Comparison of ENCODE assay signal across 18 cellular contexts in genomic region chr1:47211796-47212269, GRCh38. TPM values are rescaled to one million over a fixed set of nuclear protein-coding genes. Genes with fewer than 3 reads are reported as not detected.
A peak's percentile ranks its signal among the peaks of the same experiment; 100 is the strongest.
DNase-seq lines count a peak whose midpoint lies in the region; ATAC-seq and TF ChIP-seq lines count a peak whose summit lies in the region.
"Had no signal": no experiment of that assay in that cellular context is flagged by ENCODE, and none has a peak within 500 bp of the region (broad histone marks: within the 10 kb centered on the region; RNA-seq: fewer than 3 reads in every experiment).

No MANE protein-coding gene starts in this region.

- peaks cover 8% of the 10 kb centered on the region for H3K4me1 Mint-ChIP-seq in endodermal cell
- peaks cover 4% of the 10 kb centered on the region for H3K4me1 Mint-ChIP-seq in activated naive CD4-positive, alpha-beta T cell treated with anti-CD3 and anti-CD28 coated beads, Interleukin-2, amount 10 ng/mL, durations not matched to agents 7 days and 5 days

- no peaks in the 10 kb centered on the region for H3K36me3 Mint-ChIP-seq in endodermal cell (ENCODE audit: low read depth)
- H3K36me3 Mint-ChIP-seq in activated naive CD4-positive, alpha-beta T cell treated with anti-CD3 and anti-CD28 coated beads, Interleukin-2, amount 10 ng/mL, durations not matched to agents 7 days and 5 days: no peaks in the 10 kb centered on the region

- peaks cover 25% of the 10 kb centered on the region for H3K27me3 ChIP-seq in endodermal cell (ENCODE audit: control insufficient read depth, insufficient read depth, low read length, poor library complexity, severe bottlenecking)
- no peaks in the 10 kb centered on the region for H3K27me3 ChIP-seq in uterus

- no peak overlapping the region for H3K9ac ChIP-seq in endodermal cell (ENCODE audit: extremely low read depth, low read length, poor library complexity, severe bottlenecking)
- H3K9ac ChIP-seq: SK-N-SH had no signal

- ATAC-seq in Right ventricle myocardium inferior: peak; percentile 73
- ATAC-seq: A549 had no signal

- peaks cover 39% of the 10 kb centered on the region for H3K27me3 Mint-ChIP-seq in endodermal cell (ENCODE audit: insufficient read depth)
- peaks cover 30% of the 10 kb centered on the region for H3K27me3 Mint-ChIP-seq in activated naive CD4-positive, alpha-beta T cell treated with anti-CD3 and anti-CD28 coated beads, Interleukin-2, amount 10 ng/mL, durations not matched to agents 7 days and 5 days

- H3K27ac ChIP-seq in endodermal cell (ENCODE audit: low read depth, low read length): no peak overlapping the region
- peak overlapping the region; percentile 29 to 44 for H3K27ac ChIP-seq in uterus
- H3K27ac ChIP-seq: A549, thoracic aorta had no signal

- H3K27ac Mint-ChIP-seq in endodermal cell: no peak overlapping the region
- H3K27ac Mint-ChIP-seq in activated naive CD4-positive, alpha-beta T cell treated with anti-CD3 and anti-CD28 coated beads, Interleukin-2, amount 10 ng/mL, durations not matched to agents 7 days and 5 days: no peak overlapping the region

- 76 to 92% methylated on average over 1 to 9 of the region's 9 CpGs for WGBS in endodermal cell (ENCODE audit: insufficient coverage in 1 of 2, insufficient read length in 1 of 2), 2 experiments

- H3K4me3 ChIP-seq in endodermal cell (ENCODE audit: low read length): no peak overlapping the region
- no peak overlapping the region for H3K4me3 ChIP-seq in uterus
- H3K4me3 ChIP-seq: A549, thoracic aorta had no signal

- no peak for TF ChIP-seq CTCF in endodermal cell (conservative IDR thresholded peaks at IDR 0.05)
- TF ChIP-seq CTCF in uterus (IDR thresholded peaks at IDR 0.05): no peak

- DNase-seq in Right ventricle myocardium inferior (ENCODE audit: missing footprints) (no peak), cardiac septum (ENCODE audit: low spot score) (no peak), endodermal cell (peak; percentile 61), medulla oblongata (ENCODE audit: extremely low spot score) (peak; percentile 65), uterus (no peak), AG08395 (ENCODE audit: low spot score) (no peak), hepatic stellate cell (ENCODE audit: low spot score) (no peak)
- DNase-seq in activated naive CD4-positive, alpha-beta T cell treated with anti-CD3 and anti-CD28 coated beads, Interleukin-2, amount 10 ng/mL, durations not matched to agents 7 days and 5 days: no peak
- DNase-seq: activated CD4-positive, alpha-beta T cell treated with anti-CD3 and anti-CD28 coated beads for 48 hours; activated gamma-delta T cell; central memory CD4-positive, alpha-beta T cell; EL; MM.1S; NCI-H748 treated with DMSO at 0.1 percent for 48 hours; posterior cingulate gyrus; SK-N-SH had no signal

- TF ChIP-seq POLR2A in uterus (IDR thresholded peaks at IDR 0.05): peak; percentile 11 to 45

- intact Hi-C loops in Right ventricle myocardium inferior (cut with DNase I) (no loop called here), cardiac septum (cut with DNase I) (no loop called here), uterus (cut with DNase I; ENCODE audit: low total_unique reads) (no loop called here)

- no peaks in the 10 kb centered on the region for H3K9me3 Mint-ChIP-seq in endodermal cell
- H3K9me3 Mint-ChIP-seq in activated naive CD4-positive, alpha-beta T cell treated with anti-CD3 and anti-CD28 coated beads, Interleukin-2, amount 10 ng/mL, durations not matched to agents 7 days and 5 days: no peaks in the 10 kb centered on the region

- H3K4me1 ChIP-seq in endodermal cell (ENCODE audit: control insufficient read depth, insufficient read depth, low read length) (no peaks in the 10 kb centered on the region), uterus (no peaks in the 10 kb centered on the region)
- H3K4me1 ChIP-seq: A549 had no signal

- no peak overlapping the region for H3K4me3 Mint-ChIP-seq in endodermal cell
- no peak overlapping the region for H3K4me3 Mint-ChIP-seq in activated naive CD4-positive, alpha-beta T cell treated with anti-CD3 and anti-CD28 coated beads, Interleukin-2, amount 10 ng/mL, durations not matched to agents 7 days and 5 days

- H3K9me3 ChIP-seq in endodermal cell (ENCODE audit: control insufficient read depth, low read length) (no peaks in the 10 kb centered on the region), uterus (no peaks in the 10 kb centered on the region)
- H3K9me3 ChIP-seq: A549, SK-N-SH, thoracic aorta had no signal

- CTCF ChIA-PET in activated naive CD4-positive, alpha-beta T cell treated with anti-CD3 and anti-CD28 coated beads, Interleukin-2, amount 10 ng/mL, durations not matched to agents 7 days and 5 days (lab: Charles Lee): interaction anchor here (1.0 to 2.7 kb wide), 3 partner anchors 16 to 36 kb away, joined by 4 to 9 read pairs (median 6); no protein-coding TSS in a partner anchor

- H3K36me3 ChIP-seq in endodermal cell (ENCODE audit: control insufficient read depth, insufficient read depth, low read length): no peaks in the 10 kb centered on the region
- no peaks in the 10 kb centered on the region for H3K36me3 ChIP-seq in uterus
- H3K36me3 ChIP-seq: thoracic aorta had no signal

RNA-seq across cellular contexts. Expression of gene TAL1, which starts 20.2 kb away (rescaled TPM):
- total RNA-seq in Right ventricle myocardium inferior (3.5 TPM), cardiac septum (1.9 TPM), endodermal cell (under 1 TPM in 1 of 2 donors, not detected in 1; 0.04 TPM), uterus (10 to 100 TPM in 3 of 4 donors, 1 to 10 TPM in 1; 4.8 to 20.7 (median 13.0) TPM)
- 0.14 TPM for polyA plus RNA-seq in endodermal cell (2013, experiment 1 of 2)
- polyA plus RNA-seq in endodermal cell (2013, experiment 2 of 2): 0.04 TPM
- polyA plus RNA-seq: A549, SK-N-SH had no signal

RNA-seq across cellular contexts. Expression of gene PDZK1IP1, which starts 22.0 kb away (rescaled TPM):
- total RNA-seq in Right ventricle myocardium inferior (not detected), cardiac septum (not detected), endodermal cell (not detected), uterus (under 1 TPM in 1 of 4 donors, not detected in 3; 0.48 TPM)
- polyA plus RNA-seq in endodermal cell (2013, experiment 1 of 2): not detected
- not detected for polyA plus RNA-seq in endodermal cell (2013, experiment 2 of 2)
- total RNA-seq: thoracic aorta had no signal
- polyA plus RNA-seq: SK-N-SH had no signal

Comparison
In these comparisons a context has a peak if more than half of its experiments do, and no peak if none do; other contexts are left out.
1. DNase-seq: peak in endodermal cell (single experiment) and medulla oblongata (single experiment); none in Right ventricle myocardium inferior (single experiment), cardiac septum (single experiment), uterus (0 of 2), activated naive CD4-positive, alpha-beta T cell treated with anti-CD3 and anti-CD28 coated beads, Interleukin-2, amount 10 ng/mL, durations not matched to agents 7 days and 5 days (single experiment), AG08395 (single experiment) and hepatic stellate cell (single experiment).